In genomic region chr1:48552420-48552819, GRCh38 we compare ENCODE assay signal across 8 cellular contexts.
A peak's percentile ranks its signal among the peaks of the same experiment; 100 is the strongest.
DNase-seq lines count a peak whose midpoint lies in the region; ATAC-seq and TF ChIP-seq lines count a peak whose summit lies in the region.

No MANE protein-coding gene starts in this region.

- no peaks in the 10 kb centered on the region for H3K27me3 Mint-ChIP-seq in activated naive CD4-positive, alpha-beta T cell treated with anti-CD3 and anti-CD28 coated beads for 36 hours (ENCODE audit: low read depth)
- H3K27me3 Mint-ChIP-seq in glutamatergic neuron (ENCODE audit: unreplicated experiment), result peaks cover 2% of the 10 kb centered on the region

- TF ChIP-seq POLR2A in gastroesophageal sphincter (IDR thresholded peaks at IDR 0.05), result no peak

- DNase-seq in activated naive CD4-positive, alpha-beta T cell treated with anti-CD3 and anti-CD28 coated beads for 36 hours, result peak; percentile 20
- DNase-seq in activated naive CD4-positive, alpha-beta T cell (lab: John Stamatoyannopoulos, UW), result no peak
- no peak for DNase-seq in LNCaP clone FGC (ENCODE audit: low read depth)
- peak; percentile 19 for DNase-seq in choroid plexus epithelial cell (ENCODE audit: low read depth)
- DNase-seq in stimulated activated effector memory CD8-positive, alpha-beta T cell treated with anti-CD3 and anti-CD28 coated beads, Interleukin-12 subunit alpha, Interleukin-12 subunit beta, amount 100 ng/mL, for 72 hours (ENCODE audit: low spot score in 2 of 2), result no peak
- DNase-seq in SKM-1 treated with dmso at 0.1 percent for 144 hours (lab: John Stamatoyannopoulos, UW; ENCODE audit: unreplicated experiment), result no peak
- no peak for DNase-seq in glutamatergic neuron

- no peaks in the 10 kb centered on the region for H3K9me3 Mint-ChIP-seq in activated naive CD4-positive, alpha-beta T cell treated with anti-CD3 and anti-CD28 coated beads for 36 hours
- H3K9me3 Mint-ChIP-seq in stimulated activated effector memory CD8-positive, alpha-beta T cell treated with anti-CD3 and anti-CD28 coated beads, Interleukin-12 subunit alpha, Interleukin-12 subunit beta, amount 100 ng/mL, for 72 hours, result no peaks in the 10 kb centered on the region
- no peaks in the 10 kb centered on the region for H3K9me3 Mint-ChIP-seq in glutamatergic neuron (ENCODE audit: unreplicated experiment)

- H3K4me1 ChIP-seq in gastroesophageal sphincter, result peaks cover 0 to 14% (median 5%) of the 10 kb centered on the region in 3 donors

- no peak overlapping the region for H3K4me3 Mint-ChIP-seq in activated naive CD4-positive, alpha-beta T cell treated with anti-CD3 and anti-CD28 coated beads for 36 hours
- H3K4me3 Mint-ChIP-seq in stimulated activated effector memory CD8-positive, alpha-beta T cell treated with anti-CD3 and anti-CD28 coated beads, Interleukin-12 subunit alpha, Interleukin-12 subunit beta, amount 100 ng/mL, for 72 hours, result no peak overlapping the region
- no peak overlapping the region for H3K4me3 Mint-ChIP-seq in glutamatergic neuron (ENCODE audit: unreplicated experiment)

- CTCF ChIA-PET in activated naive CD4-positive, alpha-beta T cell treated with anti-CD3 and anti-CD28 coated beads for 36 hours (lab: Charles Lee), result no interaction called here

- no peaks in the 10 kb centered on the region for H3K36me3 Mint-ChIP-seq in activated naive CD4-positive, alpha-beta T cell treated with anti-CD3 and anti-CD28 coated beads for 36 hours (ENCODE audit: low read depth)
- no peaks in the 10 kb centered on the region for H3K36me3 Mint-ChIP-seq in stimulated activated effector memory CD8-positive, alpha-beta T cell treated with anti-CD3 and anti-CD28 coated beads, Interleukin-12 subunit alpha, Interleukin-12 subunit beta, amount 100 ng/mL, for 72 hours
- H3K36me3 Mint-ChIP-seq in glutamatergic neuron (ENCODE audit: unreplicated experiment), result no peaks in the 10 kb centered on the region

- H3K9me3 ChIP-seq in gastroesophageal sphincter, result no peaks in the 10 kb centered on the region

- no peaks in the 10 kb centered on the region for H3K36me3 ChIP-seq in gastroesophageal sphincter

- no CpG with 5 or more reads among the region's 1 CpG for WGBS in gastroesophageal sphincter (ENCODE audit: low coverage in 1 of 2), 2 donors

- H3K4me3 ChIP-seq in LNCaP clone FGC (ENCODE audit: low read depth, low read length) (no peak overlapping the region), choroid plexus epithelial cell (ENCODE audit: low read depth, low read length) (no peak overlapping the region), gastroesophageal sphincter (no peak overlapping the region)

- intact Hi-C loops in activated naive CD4-positive, alpha-beta T cell treated with anti-CD3 and anti-CD28 coated beads for 36 hours (cut with micrococcal nuclease), result loop anchor here (1.0 kb wide), 1 partner anchor 145 kb away; no protein-coding TSS in a partner anchor

- no peaks in the 10 kb centered on the region for H3K27me3 ChIP-seq in gastroesophageal sphincter

- H3K27ac ChIP-seq in gastroesophageal sphincter, result peak overlapping the region in 1 of 4 donors; percentile 37

- H3K4me1 Mint-ChIP-seq in activated naive CD4-positive, alpha-beta T cell treated with anti-CD3 and anti-CD28 coated beads for 36 hours (ENCODE audit: low read depth), result no peaks in the 10 kb centered on the region
- no peaks in the 10 kb centered on the region for H3K4me1 Mint-ChIP-seq in stimulated activated effector memory CD8-positive, alpha-beta T cell treated with anti-CD3 and anti-CD28 coated beads, Interleukin-12 subunit alpha, Interleukin-12 subunit beta, amount 100 ng/mL, for 72 hours
- no peaks in the 10 kb centered on the region for H3K4me1 Mint-ChIP-seq in glutamatergic neuron (ENCODE audit: low read depth, unreplicated experiment)

- no peak for TF ChIP-seq EP300 in gastroesophageal sphincter (IDR thresholded peaks at IDR 0.05)

- no peak overlapping the region for H3K27ac Mint-ChIP-seq in activated naive CD4-positive, alpha-beta T cell treated with anti-CD3 and anti-CD28 coated beads for 36 hours
- H3K27ac Mint-ChIP-seq in stimulated activated effector memory CD8-positive, alpha-beta T cell treated with anti-CD3 and anti-CD28 coated beads, Interleukin-12 subunit alpha, Interleukin-12 subunit beta, amount 100 ng/mL, for 72 hours, result no peak overlapping the region
- no peak overlapping the region for H3K27ac Mint-ChIP-seq in glutamatergic neuron (ENCODE audit: unreplicated experiment)

- ATAC-seq in stimulated activated effector memory CD8-positive, alpha-beta T cell treated with anti-CD3 and anti-CD28 coated beads, Interleukin-12 subunit alpha, Interleukin-12 subunit beta, amount 100 ng/mL, for 72 hours, result peak; percentile 4
- ATAC-seq in gastroesophageal sphincter, result no peak

- TF ChIP-seq CTCF in LNCaP clone FGC (IDR thresholded peaks at IDR 0.05; ENCODE audit: control insufficient read depth, extremely low read depth, insufficient read depth) (peak; percentile 65), choroid plexus epithelial cell (conservative IDR thresholded peaks at IDR 0.05; ENCODE audit: low read depth, low read length) (peak; percentile 38), gastroesophageal sphincter (IDR thresholded peaks at IDR 0.05) (peak in 1 of 4 experiments; percentile 37), glutamatergic neuron (IDR thresholded peaks at IDR 0.05; ENCODE audit: partially characterized antibody, unreplicated experiment) (no peak)

Comparison
In these comparisons a context has a peak if more than half of its experiments do, and no peak if none do; other contexts are left out.
1. DNase-seq: peak in activated naive CD4-positive, alpha-beta T cell treated with anti-CD3 and anti-CD28 coated beads for 36 hours (single experiment) and choroid plexus epithelial cell (single experiment); none in activated naive CD4-positive, alpha-beta T cell (0 of 4), LNCaP clone FGC (single experiment), stimulated activated effector memory CD8-positive, alpha-beta T cell treated with anti-CD3 and anti-CD28 coated beads, Interleukin-12 subunit alpha, Interleukin-12 subunit beta, amount 100 ng/mL, for 72 hours (0 of 2), SKM-1 treated with dmso at 0.1 percent for 144 hours (single experiment) and glutamatergic neuron (single experiment).